In the genomic region with DNA sequence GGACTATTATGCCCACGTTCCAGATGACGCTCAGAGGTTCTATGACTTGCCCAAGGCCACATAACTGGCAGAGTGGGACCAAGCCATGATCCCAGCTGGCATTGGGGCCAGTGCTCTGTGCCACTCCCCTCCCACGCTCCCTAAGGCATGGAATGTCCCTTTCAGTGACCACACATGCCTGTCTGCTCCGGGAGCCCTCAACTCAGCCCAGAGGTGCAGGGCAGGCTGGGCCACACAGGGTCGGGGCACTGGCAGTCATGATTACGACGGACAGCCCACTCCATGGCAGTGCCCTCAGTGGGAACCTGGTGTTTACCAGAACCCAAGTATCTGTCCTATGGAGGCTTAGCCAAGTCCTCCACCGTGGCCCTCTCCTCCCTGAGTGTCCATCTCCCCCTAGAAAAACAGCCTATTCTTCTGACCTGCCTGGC, we compare ENCODE assay signal across 1 cellular context.
TF ChIP-seq lines count a peak whose summit lies in the region.

No MANE protein-coding gene starts in this region.

TF ChIP-seq in HepG2, 621 proteins besides CTCF, POLR2A, EP300 and RAD21:
- no peak for TF ChIP-seq HNRNPK (IDR thresholded peaks at IDR 0.05; ENCODE audit: low read depth, low read length, poor library complexity, severe bottlenecking)
- TF ChIP-seq ZNF879 (CRISPR knock-in tag; IDR thresholded peaks at IDR 0.05): no peak
